ENCODE assay signal across 9 cellular contexts in the genomic region with DNA sequence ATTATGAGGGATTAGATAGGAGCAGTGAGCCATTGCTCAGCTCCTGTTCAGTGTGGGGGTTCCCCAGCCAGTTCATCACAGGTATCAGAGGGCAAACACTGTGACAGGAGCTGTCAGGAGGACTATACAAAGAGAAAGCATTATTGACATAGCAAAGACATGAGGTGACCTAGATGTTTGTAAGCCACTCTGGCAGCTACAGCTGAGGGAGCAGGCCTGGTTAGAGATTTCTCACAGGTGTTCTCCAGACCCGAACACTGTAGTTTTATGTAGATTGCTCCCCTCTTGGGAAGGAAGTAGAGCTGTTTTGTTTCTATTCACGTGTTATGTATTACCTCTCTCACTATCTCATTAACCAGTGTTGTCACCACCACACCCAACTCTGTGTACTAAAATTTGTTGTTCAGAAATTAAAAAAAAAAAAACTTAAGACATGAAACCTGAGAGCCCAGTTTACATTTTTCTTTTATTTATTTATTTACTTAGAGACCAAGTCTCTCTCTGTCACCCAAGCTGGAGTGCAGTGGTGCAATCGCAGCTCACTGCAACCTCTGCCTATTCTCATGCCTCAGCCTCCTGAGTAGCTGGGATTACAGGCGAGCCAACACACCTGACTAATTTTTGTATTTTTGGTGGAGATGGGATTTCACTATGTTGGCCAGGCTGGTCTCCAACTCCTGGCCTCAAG.
DNase-seq lines count a peak whose midpoint lies in the region; ATAC-seq and TF ChIP-seq lines count a peak whose summit lies in the region.
"Had no signal": no experiment of that assay in that cellular context is flagged by ENCODE, and none has a peak within 500 bp of the region (broad histone marks: within the 10 kb centered on the region; RNA-seq: fewer than 3 reads in every experiment).

No MANE protein-coding gene starts in this region.

- peak overlapping the region; percentile 34 for H3K27ac ChIP-seq in cardiac muscle cell
- H3K27ac ChIP-seq in left ventricle myocardium inferior (replicated peaks), result no peak overlapping the region
- H3K27ac ChIP-seq: BLaER1 had no signal

- CTCF ChIA-PET in activated B cell treated with CpG ODN at 0.5 μM for 24 hours (lab: Charles Lee), result interaction anchor here (0.7 to 2.0 kb wide), 8 partner anchors 9 to 442 kb away, joined by 3 to 5 read pairs (median 4); no protein-coding TSS in a partner anchor

- POLR2A ChIA-PET in activated B cell treated with CpG ODN at 0.5 μM for 24 hours (lab: Charles Lee), result interaction anchor here (0.7 to 1.4 kb wide), 2 partner anchors 174 to 489 kb away, joined by 3 to 5 read pairs; a partner anchor contains a TSS

- H3K4me3 ChIP-seq in cardiac muscle cell (no peak overlapping the region), left ventricle myocardium inferior (no peak overlapping the region)
- H3K4me3 ChIP-seq: BLaER1 had no signal

- peak overlapping the region; percentile 38 for H3K4me3 Mint-ChIP-seq in activated B cell treated with CpG ODN at 0.5 μM for 24 hours
- H3K4me3 Mint-ChIP-seq in stimulated activated memory B cell treated with anti-CD40 and anti-IgM and Interleukin-4, amounts not matched to agents 10 μg/mL and 1 μg/mL and 100 μg/mL, for 72 hours, result no peak overlapping the region

- H3K4me1 ChIP-seq in cardiac muscle cell (ENCODE audit: low read depth) (peaks cover 12% of the 10 kb centered on the region), left ventricle myocardium inferior (peaks cover 7% of the 10 kb centered on the region)

- H3K4me1 Mint-ChIP-seq in activated B cell treated with CpG ODN at 0.5 μM for 24 hours, result peaks cover 13% of the 10 kb centered on the region
- H3K4me1 Mint-ChIP-seq in stimulated activated memory B cell treated with anti-CD40 and anti-IgM and Interleukin-4, amounts not matched to agents 10 μg/mL and 1 μg/mL and 100 μg/mL, for 72 hours, result peaks cover 15% of the 10 kb centered on the region

- no peaks in the 10 kb centered on the region for H3K27me3 Mint-ChIP-seq in activated B cell treated with CpG ODN at 0.5 μM for 24 hours
- H3K27me3 Mint-ChIP-seq in stimulated activated memory B cell treated with anti-CD40 and anti-IgM and Interleukin-4, amounts not matched to agents 10 μg/mL and 1 μg/mL and 100 μg/mL, for 72 hours, result no peaks in the 10 kb centered on the region

- no peak for DNase-seq in cardiac muscle cell (ENCODE audit: low read depth in 1 of 2, low spot score in 1 of 2)
- DNase-seq in left ventricle myocardium inferior, result no peak
- no peak for DNase-seq in activated B cell treated with CpG ODN at 0.5 μM for 24 hours
- DNase-seq in germinal center (ENCODE audit: low spot score), result peak; percentile 68
- no peak for DNase-seq in cerebellar cortex (ENCODE audit: low spot score)
- DNase-seq in NCI-H128 (lab: John Stamatoyannopoulos, UW; ENCODE audit: unreplicated experiment), result no peak

- H3K27me3 ChIP-seq in cardiac muscle cell (no peaks in the 10 kb centered on the region), left ventricle myocardium inferior (ENCODE audit: low read depth) (no peaks in the 10 kb centered on the region)
- H3K27me3 ChIP-seq: BLaER1 had no signal

- H3K36me3 ChIP-seq in cardiac muscle cell, result no peaks in the 10 kb centered on the region
- no peaks in the 10 kb centered on the region for H3K36me3 ChIP-seq in left ventricle myocardium inferior

- intact Hi-C loops in left ventricle myocardium inferior (cut with micrococcal nuclease), result no loop called here
- intact Hi-C loops in activated B cell treated with CpG ODN at 0.5 μM for 24 hours (cut with micrococcal nuclease), result loop anchor here (5.0 to 10.0 kb wide), 2 partner anchors 79 to 447 kb away; no protein-coding TSS in a partner anchor

- ATAC-seq in HG03457 (IDR thresholded peaks at IDR 0.05; ENCODE audit: unreplicated experiment) (peak; percentile 59), activated B cell treated with CpG ODN at 0.5 μM for 24 hours (ENCODE audit: low read depth) (peak; percentile 86)
- ATAC-seq in stimulated activated memory B cell treated with anti-CD40 and anti-IgM and Interleukin-4, amounts not matched to agents 10 μg/mL and 1 μg/mL and 100 μg/mL, for 72 hours, result peak; percentile 89

- TF ChIP-seq CTCF in cardiac muscle cell (IDR thresholded peaks at IDR 0.05; ENCODE audit: low read depth, low read length), result no peak
- no peak for TF ChIP-seq CTCF in left ventricle myocardium inferior (IDR thresholded peaks at IDR 0.05; ENCODE audit: borderline replicate concordance)
- TF ChIP-seq CTCF in activated B cell treated with CpG ODN at 0.5 μM for 24 hours (IDR thresholded peaks at IDR 0.05), result no peak

- no peaks in the 10 kb centered on the region for H3K9me3 Mint-ChIP-seq in activated B cell treated with CpG ODN at 0.5 μM for 24 hours
- H3K9me3 Mint-ChIP-seq in stimulated activated memory B cell treated with anti-CD40 and anti-IgM and Interleukin-4, amounts not matched to agents 10 μg/mL and 1 μg/mL and 100 μg/mL, for 72 hours, result no peaks in the 10 kb centered on the region

- peak overlapping the region; percentile 80 for H3K27ac Mint-ChIP-seq in activated B cell treated with CpG ODN at 0.5 μM for 24 hours
- H3K27ac Mint-ChIP-seq in stimulated activated memory B cell treated with anti-CD40 and anti-IgM and Interleukin-4, amounts not matched to agents 10 μg/mL and 1 μg/mL and 100 μg/mL, for 72 hours, result peak overlapping the region; percentile 83

- H3K36me3 Mint-ChIP-seq in activated B cell treated with CpG ODN at 0.5 μM for 24 hours (ENCODE audit: low read depth), result no peaks in the 10 kb centered on the region
- no peaks in the 10 kb centered on the region for H3K36me3 Mint-ChIP-seq in stimulated activated memory B cell treated with anti-CD40 and anti-IgM and Interleukin-4, amounts not matched to agents 10 μg/mL and 1 μg/mL and 100 μg/mL, for 72 hours

- no peaks in the 10 kb centered on the region for H3K9me3 ChIP-seq in cardiac muscle cell (ENCODE audit: low read depth)
- no peaks in the 10 kb centered on the region for H3K9me3 ChIP-seq in left ventricle myocardium inferior (replicated peaks)
- H3K9me3 ChIP-seq: BLaER1 had no signal
